Comparison of ENCODE assay signal across 9 cellular contexts in the genomic region with DNA sequence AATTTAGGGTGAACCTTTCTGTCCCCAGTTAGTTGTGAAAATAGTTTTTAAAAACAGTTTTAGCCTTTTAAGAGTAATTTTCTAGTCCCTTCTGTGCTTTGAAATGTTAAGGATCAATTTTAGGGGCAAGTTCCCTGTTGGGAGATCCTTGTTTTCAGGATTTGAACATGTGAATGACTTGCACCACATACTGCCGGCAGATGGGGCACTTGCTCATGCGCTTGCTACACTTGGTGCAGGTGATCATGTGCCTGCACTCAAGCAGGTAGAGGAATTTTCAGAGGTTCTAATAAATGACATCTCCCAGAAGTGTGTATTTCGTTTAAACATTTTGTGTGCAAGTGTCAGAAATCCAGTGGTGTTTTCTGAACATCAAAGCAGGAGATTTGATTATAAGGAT.
DNase-seq lines count a peak whose midpoint lies in the region; ATAC-seq, FAIRE-seq and TF ChIP-seq lines count a peak whose summit lies in the region.
"Had no signal": no experiment of that assay in that cellular context is flagged by ENCODE, and none has a peak within 500 bp of the region (broad histone marks: within the 10 kb centered on the region; RNA-seq: fewer than 3 reads in every experiment).

No MANE protein-coding gene starts in this region.

- H3T11ph ChIP-seq in H9 (ENCODE audit: low read length) = no peak overlapping the region

- CTCF ChIA-PET in GM10248 (lab: Yijun Ruan, JAX) = no interaction called here

- H2BK12ac ChIP-seq in H9 (ENCODE audit: insufficient read length, low read depth, low read length) (no peak overlapping the region), mesenchymal stem cell (ENCODE audit: low read length in 2 of 2) (no peak overlapping the region)

- H3K4me2 ChIP-seq in H9 (ENCODE audit: insufficient read depth, insufficient read length, low read length) = no peak overlapping the region
- no peak overlapping the region for H3K4me2 ChIP-seq in mesenchymal stem cell (ENCODE audit: low read length, poor library complexity, severe bottlenecking)

- in situ Hi-C loops in astrocyte of the cerebellum (cut with HindIII; ENCODE audit: low sequenced_read_pairs) = no loop called here

- H3K23me2 ChIP-seq in H9 (ENCODE audit: insufficient read length, low read depth, low read length, poor library complexity, severe bottlenecking) = no peaks in the 10 kb centered on the region

- no peak overlapping the region for H3K18ac ChIP-seq in H9 (ENCODE audit: insufficient read length, low read depth, low read length)
- no peak overlapping the region for H3K18ac ChIP-seq in mesenchymal stem cell (ENCODE audit: low read depth in 1 of 2, low read length in 2 of 2)

- TF ChIP-seq CTCF in GM10248 (IDR thresholded peaks at IDR 0.05; ENCODE audit: control extremely low read depth, extremely low read depth, low read depth, missing control alignments) = peak; percentile 27
- peak; percentile 78 for TF ChIP-seq CTCF in H9 (conservative IDR thresholded peaks at IDR 0.05)
- peak; percentile 48 for TF ChIP-seq CTCF in astrocyte of the cerebellum (IDR thresholded peaks at IDR 0.05; ENCODE audit: low read depth, low read length, missing control alignments)

- no peak overlapping the region for H3K27ac Mint-ChIP-seq in H9
- no peak overlapping the region for H3K27ac Mint-ChIP-seq in activated T-cell treated with anti-CD3 and anti-CD28 coated beads, Interleukin-2, amount 50 U/mL, for 24 hours

- H4K91ac ChIP-seq in H9 (ENCODE audit: insufficient read length, low read depth, low read length) (no peak overlapping the region), mesenchymal stem cell (ENCODE audit: low read length) (no peak overlapping the region)

- H3K9me3 ChIP-seq in H9 (ENCODE audit: control insufficient read depth, low read depth, low read length) = no peaks in the 10 kb centered on the region
- H3K9me3 ChIP-seq in mesenchymal stem cell (ENCODE audit: control insufficient read depth, low read length) = no peaks in the 10 kb centered on the region

- H2BK20ac ChIP-seq in H9 (ENCODE audit: low read depth, low read length, poor library complexity, severe bottlenecking) = no peak overlapping the region

- H3K4me3 ChIP-seq in astrocyte of the cerebellum (ENCODE audit: low read depth, low read length) (no peak overlapping the region), mesenchymal stem cell (ENCODE audit: insufficient read depth in 1 of 2, low read depth in 1 of 2, low read length in 2 of 2) (no peak overlapping the region)

- peaks cover 14 to 37% of the 10 kb centered on the region in 2 experiments; a peak in 4 of 5 replicates for H3K9me3 Mint-ChIP-seq in H9
- no peaks in the 10 kb centered on the region for H3K9me3 Mint-ChIP-seq in activated T-cell treated with anti-CD3 and anti-CD28 coated beads, Interleukin-2, amount 50 U/mL, for 24 hours

- H3K14ac ChIP-seq in H9 (ENCODE audit: insufficient read depth, low read length) (no peak overlapping the region), mesenchymal stem cell (ENCODE audit: low read length in 2 of 2) (no peak overlapping the region)

- no peaks in the 10 kb centered on the region for H3K36me3 ChIP-seq in mesenchymal stem cell (ENCODE audit: control insufficient read depth in 1 of 2, insufficient read depth in 2 of 2, low read depth in 1 of 2, low read length in 2 of 2)

- H2BK5ac ChIP-seq in H9 (ENCODE audit: insufficient read length, low read length) = no peak overlapping the region
- no peak overlapping the region for H2BK5ac ChIP-seq in mesenchymal stem cell (ENCODE audit: low read depth, low read length, poor library complexity, severe bottlenecking)

- no peaks in the 10 kb centered on the region for H3K4me1 Mint-ChIP-seq in H9
- H3K4me1 Mint-ChIP-seq in activated T-cell treated with anti-CD3 and anti-CD28 coated beads, Interleukin-2, amount 50 U/mL, for 24 hours (ENCODE audit: low read depth) = no peaks in the 10 kb centered on the region

- no peaks in the 10 kb centered on the region for H3K27me3 Mint-ChIP-seq in H9 (ENCODE audit: low read depth)
- H3K27me3 Mint-ChIP-seq in activated T-cell treated with anti-CD3 and anti-CD28 coated beads, Interleukin-2, amount 50 U/mL, for 24 hours = peaks cover 13% of the 10 kb centered on the region

- no peak overlapping the region for H3K56ac ChIP-seq in H9 (ENCODE audit: insufficient read length, low read depth, low read length)

- H3K79me1 ChIP-seq in H9 (ENCODE audit: insufficient read depth, low read depth, low read length, poor library complexity, severe bottlenecking) (no peaks in the 10 kb centered on the region), mesenchymal stem cell (replicated peaks; ENCODE audit: low read length, poor library complexity, severe bottlenecking) (no peaks in the 10 kb centered on the region)

- no CpG with 5 or more reads among the region's 3 CpGs for WGBS in H9 (ENCODE audit: extremely low coverage, insufficient read length, low lambda C conversion rate)
- WGBS in mesenchymal stem cell = 12% methylated on average over 3 of the region's 3 CpGs

- H3K4ac ChIP-seq in H9 (ENCODE audit: low read depth, low read length) (no peak overlapping the region), mesenchymal stem cell (ENCODE audit: low read depth in 1 of 2, low read length in 2 of 2) (no peak overlapping the region)

- DNase-seq in GM10248 (ENCODE audit: extremely low spot score) (no peak), H9 (peak; percentile 41), astrocyte of the cerebellum (ENCODE audit: low read depth) (no peak), mesenchymal stem cell (peak; percentile 2), H54 (ENCODE audit: insufficient read length, low spot score) (no peak)
- no peak for DNase-seq in activated CD8-positive, alpha-beta memory T cell treated with anti-CD3 and anti-CD28 coated beads for 24 hours
- DNase-seq in activated T-cell treated with anti-CD3 and anti-CD28 coated beads, Interleukin-2, amount 50 U/mL, for 24 hours = no peak
- DNase-seq: activated CD4-positive, CD25-positive, alpha-beta regulatory T cell had no signal

- H3K27me3 ChIP-seq in H9 (ENCODE audit: insufficient read depth, low read length) (no peaks in the 10 kb centered on the region), mesenchymal stem cell (ENCODE audit: control insufficient read depth in 1 of 2, insufficient read depth in 1 of 2, low read length in 2 of 2) (peaks cover 0 to 5% of the 10 kb centered on the region in 2 experiments)

- ATAC-seq in HG03108 (IDR thresholded peaks at IDR 0.05; ENCODE audit: unreplicated experiment) = no peak

- H3K36me3 Mint-ChIP-seq in H9 (ENCODE audit: insufficient read depth in 1 of 3, low read depth in 3 of 3) = no peaks in the 10 kb centered on the region
- no peaks in the 10 kb centered on the region for H3K36me3 Mint-ChIP-seq in activated T-cell treated with anti-CD3 and anti-CD28 coated beads, Interleukin-2, amount 50 U/mL, for 24 hours (ENCODE audit: low read depth)

- H2AK5ac ChIP-seq in H9 (ENCODE audit: insufficient read length, low read length) (no peak overlapping the region), mesenchymal stem cell (ENCODE audit: low read length, severe bottlenecking) (no peak overlapping the region)

- H4K20me1 ChIP-seq in H9 (ENCODE audit: control insufficient read depth, insufficient read depth, insufficient read length) = no peaks in the 10 kb centered on the region

- H4K8ac ChIP-seq in H9 (replicated peaks; ENCODE audit: insufficient read length, low read depth, low read length) (no peak overlapping the region), mesenchymal stem cell (ENCODE audit: low read length) (no peak overlapping the region)

- H3K4me3 Mint-ChIP-seq in H9 = no peak overlapping the region
- H3K4me3 Mint-ChIP-seq in activated T-cell treated with anti-CD3 and anti-CD28 coated beads, Interleukin-2, amount 50 U/mL, for 24 hours = no peak overlapping the region

- no peak overlapping the region for H3K27ac ChIP-seq in H9 (ENCODE audit: insufficient read length, low read depth, low read length)
- H3K27ac ChIP-seq in mesenchymal stem cell (ENCODE audit: low read length, poor library complexity, severe bottlenecking) = no peak overlapping the region

- H3K4me1 ChIP-seq in H9 (ENCODE audit: insufficient read depth, low read length) (no peaks in the 10 kb centered on the region), mesenchymal stem cell (ENCODE audit: control insufficient read depth, insufficient read depth, low read depth, low read length) (no peaks in the 10 kb centered on the region)

- H3K23ac ChIP-seq in H9 (ENCODE audit: insufficient read length, low read depth, low read length) (no peak overlapping the region), mesenchymal stem cell (ENCODE audit: low read length in 2 of 2) (no peak overlapping the region)

- H2BK120ac ChIP-seq in H9 (ENCODE audit: low read depth, low read length, poor library complexity, severe bottlenecking) = no peak overlapping the region
- no peak overlapping the region for H2BK120ac ChIP-seq in mesenchymal stem cell (ENCODE audit: low read depth, low read length)

- POLR2A ChIA-PET in GM10248 (lab: Yijun Ruan, JAX) = no interaction called here

- no peak overlapping the region for H3K9ac ChIP-seq in H9 (ENCODE audit: extremely low read depth, insufficient read length, low read length)
- no peak overlapping the region for H3K9ac ChIP-seq in mesenchymal stem cell (ENCODE audit: low read length)

- no peak overlapping the region for H2BK15ac ChIP-seq in H9 (ENCODE audit: low read depth, low read length)
- no peak overlapping the region for H2BK15ac ChIP-seq in mesenchymal stem cell (ENCODE audit: low read depth, poor library complexity, severe bottlenecking)

- TF ChIP-seq POLR2A in H54 (IDR thresholded peaks at IDR 0.05; ENCODE audit: low read depth, low read length) = no peak

- H4K5ac ChIP-seq in H9 (ENCODE audit: insufficient read length, low read depth, low read length) = no peak overlapping the region

- no peaks in the 10 kb centered on the region for H3K79me2 ChIP-seq in H9 (ENCODE audit: insufficient read depth, low read length)

- no peak for FAIRE-seq in H54 (lab: Jason Lieb, UNC)

- H2AFZ ChIP-seq in H9 (ENCODE audit: low read length) = no peak overlapping the region
- no peak overlapping the region for H2AFZ ChIP-seq in mesenchymal stem cell (ENCODE audit: low read depth, low read length)

Comparison
In these comparisons a context has a peak if more than half of its experiments do, and no peak if none do; other contexts are left out.
1. DNase-seq: peak in H9 (single experiment) and mesenchymal stem cell (single experiment); none in GM10248 (single experiment), astrocyte of the cerebellum (single experiment), H54 (single experiment), activated CD8-positive, alpha-beta memory T cell treated with anti-CD3 and anti-CD28 coated beads for 24 hours (single experiment) and activated T-cell treated with anti-CD3 and anti-CD28 coated beads, Interleukin-2, amount 50 U/mL, for 24 hours (single experiment).
2. CTCF ChIP-seq: peak in every context shown above with its lines; median percentile 78 in H9; 48 in astrocyte of the cerebellum; 27 in GM10248.